8 cellular contexts compared by ENCODE assay signal in genomic region chr11:35487532-35488078, GRCh38. TPM values are rescaled to one million over a fixed set of nuclear protein-coding genes. Genes with fewer than 3 reads are reported as not detected.
DNase-seq lines count a peak whose midpoint lies in the region; ATAC-seq, FAIRE-seq and TF ChIP-seq lines count a peak whose summit lies in the region.

No MANE protein-coding gene starts in this region.

- TF ChIP-seq POLR2A in uterus (IDR thresholded peaks at IDR 0.05) (no peak), H54 (IDR thresholded peaks at IDR 0.05; ENCODE audit: low read depth, low read length) (no peak)

- H3K9me3 ChIP-seq in uterus, result no peaks in the 10 kb centered on the region

- H3K4me3 ChIP-seq in GM12875 (ENCODE audit: low read depth, low read length) (no peak overlapping the region), uterus (no peak overlapping the region)

- FAIRE-seq in H54 (lab: Jason Lieb, UNC), result no peak

- no peaks in the 10 kb centered on the region for H3K36me3 ChIP-seq in uterus

- no peaks in the 10 kb centered on the region for H3K27me3 ChIP-seq in uterus

- TF ChIP-seq CTCF in GM12875 (IDR thresholded peaks at IDR 0.05; ENCODE audit: borderline replicate concordance, insufficient read depth, low read depth, low read length) (peak; percentile 27; the same call in 1 of the 2 replicates), uterus (IDR thresholded peaks at IDR 0.05) (peak in 3 of 4 experiments; percentile 22 to 40 (median 30))

- peak overlapping the region in 1 of 2 donors; percentile 41 for H3K27ac ChIP-seq in uterus

- intact Hi-C loops in head of caudate nucleus (cut with DNase I) (loop anchor here (10.0 kb wide), 1 partner anchor 563 kb away; no protein-coding TSS in a partner anchor), uterus (cut with DNase I; ENCODE audit: low total_unique reads) (no loop called here)

- peak; percentile 37 for DNase-seq in A172 (ENCODE audit: low spot score)
- DNase-seq in SK-MEL-5 (ENCODE audit: low read depth, low spot score), result peak; percentile 62
- peak in 23 of 42 donors; percentile 11 to 69 (median 32) for DNase-seq in head of caudate nucleus
- peak; percentile 31 to 48 for DNase-seq in uterus
- no peak for DNase-seq in H54 (ENCODE audit: insufficient read length, low spot score)
- DNase-seq in occipital lobe (lab: John Stamatoyannopoulos, UW), result no peak

- in situ Hi-C loops in SK-MEL-5 (cut with HindIII; ENCODE audit: low pct_unique_long_range_greater_than_20kb, low sequenced_read_pairs), result no loop called here

- ATAC-seq in GM21529 (IDR thresholded peaks at IDR 0.05; ENCODE audit: unreplicated experiment), result no peak

- peaks cover 0 to 6% of the 10 kb centered on the region in 2 donors for H3K4me1 ChIP-seq in uterus

RNA-seq across cellular contexts. Expression of gene PAMR1, which starts 37.8 kb away (rescaled TPM):
- 0.43 and 0.53 TPM in 2 replicates for total RNA-seq in A172 (2014; rRNA removed; shearing (Covaris generic))
- total RNA-seq in SK-MEL-5 (2014; rRNA removed; shearing (Covaris generic)), result not detected in 2 replicates
- not detected in 2 replicates for polyA plus RNA-seq in SK-MEL-5 (2015; cell fraction: cytosol; rRNA removed)
- polyA plus RNA-seq in SK-MEL-5 (2015; cell fraction: nucleus; rRNA removed), result not detected in 2 replicates
- total RNA-seq in uterus (100 to 1,000 TPM in 1 of 4 donors, 10 to 100 TPM in 3; 26.8 to 172 (median 53.6) TPM), occipital lobe (3.0 TPM)

Comparison
In these comparisons a context has a peak if more than half of its experiments do, and no peak if none do; other contexts are left out.
1. DNase-seq: peak in A172 (single experiment), SK-MEL-5 (single experiment), head of caudate nucleus (23 of 42) and uterus (2 of 2); none in H54 (single experiment) and occipital lobe (single experiment).